Comparison of ENCODE assay signal across 3 cellular contexts in the genomic region with DNA sequence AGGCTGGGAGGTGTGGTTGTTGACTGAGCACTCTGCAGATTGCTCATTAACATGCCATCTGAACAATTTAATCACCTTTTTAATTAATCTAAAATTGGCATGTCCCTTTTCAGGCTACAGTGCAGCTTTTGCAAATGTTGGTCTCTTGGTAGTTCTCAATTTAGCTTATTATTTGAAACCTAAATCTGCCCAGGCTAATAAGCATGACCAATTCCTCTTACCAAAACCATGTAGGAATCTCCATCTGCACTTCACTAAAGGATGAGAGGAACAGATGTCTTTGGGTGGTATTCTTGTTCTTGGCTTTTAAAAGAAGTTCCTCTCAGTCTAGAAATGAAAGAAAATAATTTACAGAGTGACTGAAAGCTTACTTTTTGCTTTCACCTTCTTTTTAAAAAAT.
"Had no signal": no experiment of that assay in that cellular context is flagged by ENCODE, and none has a peak within 500 bp of the region (broad histone marks: within the 10 kb centered on the region; RNA-seq: fewer than 3 reads in every experiment).

No MANE protein-coding gene starts in this region.

- DNase-seq: GDM1, GF-D8 had no signal

- H3K4me3 ChIP-seq: GM12878 had no signal
